In the genomic region with DNA sequence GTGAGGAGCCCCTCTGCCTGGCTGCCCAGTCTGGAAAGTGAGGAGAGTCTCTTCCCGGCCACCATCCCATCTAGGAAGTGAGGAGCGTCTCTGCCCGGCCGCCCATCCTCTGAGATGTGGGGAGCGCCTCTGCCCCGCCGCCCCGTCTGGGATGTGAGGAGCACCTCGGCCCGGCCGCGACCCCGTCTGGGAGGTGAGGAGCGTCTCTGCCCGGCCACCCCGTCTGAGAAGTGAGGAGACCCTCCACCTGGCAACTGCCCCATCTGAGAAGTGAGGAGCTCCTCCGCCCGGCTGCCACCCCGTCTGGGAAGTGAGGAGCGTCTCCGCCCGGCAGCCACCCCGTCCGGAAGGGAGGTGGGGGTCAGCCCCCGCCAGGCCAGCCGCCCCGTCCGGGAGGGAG, we compare ENCODE assay signal across 2 cellular contexts.
DNase-seq lines count a peak whose midpoint lies in the region.
"Not testable (repeated sequence)": the region's sequence is repeated elsewhere in the genome, so short reads cannot be mapped to it uniquely, and the experiment has no call there.

No MANE protein-coding gene starts in this region.

- not testable (repeated sequence) for H3K4me3 Mint-ChIP-seq in dendritic cell treated with granulocyte-macrophage colony-stimulating factor and Interleukin-4, amounts not matched to agents 40 ng/mL and 50 ng/mL, for 4 days

- not testable (repeated sequence) for H3K9me3 Mint-ChIP-seq in dendritic cell treated with granulocyte-macrophage colony-stimulating factor and Interleukin-4, amounts not matched to agents 40 ng/mL and 50 ng/mL, for 4 days

- H3K36me3 Mint-ChIP-seq in dendritic cell treated with granulocyte-macrophage colony-stimulating factor and Interleukin-4, amounts not matched to agents 40 ng/mL and 50 ng/mL, for 4 days (ENCODE audit: low read depth): not testable (repeated sequence)

- peak overlapping the region; percentile 43 for H3K27ac Mint-ChIP-seq in dendritic cell treated with granulocyte-macrophage colony-stimulating factor and Interleukin-4, amounts not matched to agents 40 ng/mL and 50 ng/mL, for 4 days

- DNase-seq in DMS53 (lab: John Stamatoyannopoulos, UW): peak; percentile 34

- intact Hi-C loops in dendritic cell treated with granulocyte-macrophage colony-stimulating factor and Interleukin-4, amounts not matched to agents 40 ng/mL and 50 ng/mL, for 4 days (cut with micrococcal nuclease): not testable (repeated sequence)

- H3K27me3 Mint-ChIP-seq in dendritic cell treated with granulocyte-macrophage colony-stimulating factor and Interleukin-4, amounts not matched to agents 40 ng/mL and 50 ng/mL, for 4 days: peaks cover 15% of the 10 kb centered on the region

- H3K4me1 Mint-ChIP-seq in dendritic cell treated with granulocyte-macrophage colony-stimulating factor and Interleukin-4, amounts not matched to agents 40 ng/mL and 50 ng/mL, for 4 days (ENCODE audit: low read depth): not testable (repeated sequence)
